Comparison of ENCODE assay signal across 1 cellular context in the genomic region with DNA sequence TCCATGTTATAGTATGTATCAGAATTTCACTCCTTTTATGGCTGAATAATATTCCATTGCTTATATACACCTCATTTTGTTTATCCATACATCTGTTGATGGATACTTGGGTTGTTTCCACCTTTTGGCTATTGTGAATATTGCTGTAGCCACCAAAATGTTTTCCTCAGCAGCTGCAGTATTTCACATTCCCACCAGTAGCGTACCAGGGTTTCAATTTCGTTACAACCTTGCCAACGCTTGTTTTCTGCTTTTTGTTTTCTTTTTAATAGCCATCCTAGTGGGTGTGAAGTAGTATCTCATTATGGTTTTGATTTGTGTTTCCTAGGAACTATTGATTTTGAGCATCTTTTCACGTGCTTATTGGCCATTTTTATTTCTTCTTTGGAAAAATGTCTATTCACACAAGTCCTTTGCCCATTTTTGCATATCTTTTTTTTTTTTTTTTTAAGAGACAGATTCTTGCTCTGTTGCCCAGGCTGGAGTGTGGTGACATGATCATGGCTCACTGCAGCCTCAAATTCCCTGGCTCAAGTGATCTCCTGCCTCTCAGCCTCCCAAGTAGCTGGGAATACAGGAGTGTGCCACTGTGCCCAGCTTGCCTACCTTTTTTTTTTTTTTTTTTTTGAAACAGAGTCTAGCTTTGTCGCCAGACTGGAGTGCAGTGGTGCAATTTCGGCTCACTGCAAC.
TF ChIP-seq lines count a peak whose summit lies in the region.

No MANE protein-coding gene starts in this region.

TF ChIP-seq in GM12878, 131 proteins besides CTCF, POLR2A, EP300 and RAD21:
- TF ChIP-seq POLR2AphosphoS5 (IDR thresholded peaks at IDR 0.05; ENCODE audit: low read length) (no peak), SP1 (IDR thresholded peaks at IDR 0.05; ENCODE audit: low read depth, low read length) (no peak), GABPA (IDR thresholded peaks at IDR 0.05; ENCODE audit: low read depth) (no peak), ZNF24 (IDR thresholded peaks at IDR 0.05) (no peak), NBN (IDR thresholded peaks at IDR 0.05) (no peak), BMI1 (IDR thresholded peaks at IDR 0.05; ENCODE audit: borderline replicate concordance) (no peak), ZNF384 (IDR thresholded peaks at IDR 0.05; ENCODE audit: borderline replicate concordance, low read depth, low read length) (no peak), MTA3 (IDR thresholded peaks at IDR 0.05; ENCODE audit: borderline replicate concordance, low read length) (no peak), ETV6 (conservative IDR thresholded peaks at IDR 0.05 in 1 of 2, IDR thresholded peaks at IDR 0.05 in 1 of 2; ENCODE audit: borderline replicate concordance in 1 of 2, low read depth in 1 of 2) (no peak), CREM (IDR thresholded peaks at IDR 0.05; ENCODE audit: low read depth) (no peak)
- TF ChIP-seq, protein P1, sequence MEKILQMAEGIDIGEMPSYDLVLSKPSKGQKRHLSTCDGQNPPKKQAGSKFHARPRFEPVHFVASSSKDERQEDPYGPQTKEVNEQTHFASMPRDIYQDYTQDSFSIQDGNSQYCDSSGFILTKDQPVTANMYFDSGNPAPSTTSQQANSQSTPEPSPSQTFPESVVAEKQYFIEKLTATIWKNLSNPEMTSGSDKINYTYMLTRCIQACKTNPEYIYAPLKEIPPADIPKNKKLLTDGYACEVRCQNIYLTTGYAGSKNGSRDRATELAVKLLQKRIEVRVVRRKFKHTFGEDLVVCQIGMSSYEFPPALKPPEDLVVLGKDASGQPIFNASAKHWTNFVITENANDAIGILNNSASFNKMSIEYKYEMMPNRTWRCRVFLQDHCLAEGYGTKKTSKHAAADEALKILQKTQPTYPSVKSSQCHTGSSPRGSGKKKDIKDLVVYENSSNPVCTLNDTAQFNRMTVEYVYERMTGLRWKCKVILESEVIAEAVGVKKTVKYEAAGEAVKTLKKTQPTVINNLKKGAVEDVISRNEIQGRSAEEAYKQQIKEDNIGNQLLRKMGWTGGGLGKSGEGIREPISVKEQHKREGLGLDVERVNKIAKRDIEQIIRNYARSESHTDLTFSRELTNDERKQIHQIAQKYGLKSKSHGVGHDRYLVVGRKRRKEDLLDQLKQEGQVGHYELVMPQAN (conservative IDR thresholded peaks at IDR 0.05), result no peak
- TF ChIP-seq, protein P2, sequence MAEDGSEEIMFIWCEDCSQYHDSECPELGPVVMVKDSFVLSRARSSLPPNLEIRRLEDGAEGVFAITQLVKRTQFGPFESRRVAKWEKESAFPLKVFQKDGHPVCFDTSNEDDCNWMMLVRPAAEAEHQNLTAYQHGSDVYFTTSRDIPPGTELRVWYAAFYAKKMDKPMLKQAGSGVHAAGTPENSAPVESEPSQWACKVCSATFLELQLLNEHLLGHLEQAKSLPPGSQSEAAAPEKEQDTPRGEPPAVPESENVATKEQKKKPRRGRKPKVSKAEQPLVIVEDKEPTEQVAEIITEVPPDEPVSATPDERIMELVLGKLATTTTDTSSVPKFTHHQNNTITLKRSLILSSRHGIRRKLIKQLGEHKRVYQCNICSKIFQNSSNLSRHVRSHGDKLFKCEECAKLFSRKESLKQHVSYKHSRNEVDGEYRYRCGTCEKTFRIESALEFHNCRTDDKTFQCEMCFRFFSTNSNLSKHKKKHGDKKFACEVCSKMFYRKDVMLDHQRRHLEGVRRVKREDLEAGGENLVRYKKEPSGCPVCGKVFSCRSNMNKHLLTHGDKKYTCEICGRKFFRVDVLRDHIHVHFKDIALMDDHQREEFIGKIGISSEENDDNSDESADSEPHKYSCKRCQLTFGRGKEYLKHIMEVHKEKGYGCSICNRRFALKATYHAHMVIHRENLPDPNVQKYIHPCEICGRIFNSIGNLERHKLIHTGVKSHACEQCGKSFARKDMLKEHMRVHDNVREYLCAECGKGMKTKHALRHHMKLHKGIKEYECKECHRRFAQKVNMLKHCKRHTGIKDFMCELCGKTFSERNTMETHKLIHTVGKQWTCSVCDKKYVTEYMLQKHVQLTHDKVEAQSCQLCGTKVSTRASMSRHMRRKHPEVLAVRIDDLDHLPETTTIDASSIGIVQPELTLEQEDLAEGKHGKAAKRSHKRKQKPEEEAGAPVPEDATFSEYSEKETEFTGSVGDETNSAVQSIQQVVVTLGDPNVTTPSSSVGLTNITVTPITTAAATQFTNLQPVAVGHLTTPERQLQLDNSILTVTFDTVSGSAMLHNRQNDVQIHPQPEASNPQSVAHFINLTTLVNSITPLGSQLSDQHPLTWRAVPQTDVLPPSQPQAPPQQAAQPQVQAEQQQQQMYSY (CRISPR knock-in tag; IDR thresholded peaks at IDR 0.05), result no peak
